34 cellular contexts compared by ENCODE assay signal in genomic region chr1:171117085-171117484, GRCh38. TPM values are rescaled to one million over a fixed set of nuclear protein-coding genes. Genes with fewer than 3 reads are reported as not detected.
"Had no signal": no experiment of that assay in that cellular context is flagged by ENCODE, and none has a peak within 500 bp of the region (broad histone marks: within the 10 kb centered on the region; RNA-seq: fewer than 3 reads in every experiment).

No MANE protein-coding gene starts in this region.

- H3K36me3 ChIP-seq: SJCRH30 had no signal

- H3K27ac ChIP-seq: SJCRH30, SK-N-MC had no signal

- H3K9me3 ChIP-seq: SJCRH30 had no signal

- H3K4me3 Mint-ChIP-seq: activated CD4-positive, alpha-beta T cell treated with anti-CD3 and anti-CD28 coated beads, Interleukin-2, amount 10 ng/mL, durations not matched to agents 24 days and 14 days; activated CD8-positive, alpha-beta T cell treated with anti-CD3 and anti-CD28 coated beads for 36 hours; activated naive CD4-positive, alpha-beta T cell treated with anti-CD3 and anti-CD28 coated beads, Interleukin-2, amount 50 U/mL, for 24 hours; activated naive CD8-positive, alpha-beta T cell treated with anti-CD3 and anti-CD28 coated beads, Interleukin-2, amount 10 ng/mL, durations not matched to agents 7 days and 5 days; activated T-cell treated with anti-CD3 and anti-CD28 coated beads, Interleukin-2, amount 50 U/mL, for 24 hours; brain; IgD-negative memory B cell had no signal

- H3K36me3 Mint-ChIP-seq: activated naive CD4-positive, alpha-beta T cell treated with anti-CD3 and anti-CD28 coated beads, Interleukin-2, amount 50 U/mL, for 24 hours; activated naive CD8-positive, alpha-beta T cell treated with anti-CD3 and anti-CD28 coated beads, Interleukin-2, amount 10 ng/mL, durations not matched to agents 7 days and 5 days; brain; IgD-negative memory B cell had no signal

- ATAC-seq: activated CD8-positive, alpha-beta T cell treated with anti-CD3 and anti-CD28 coated beads for 36 hours; Panc1 had no signal

- H3K4me1 ChIP-seq: SJCRH30 had no signal

- H3K27ac Mint-ChIP-seq: activated CD4-positive, alpha-beta T cell treated with anti-CD3 and anti-CD28 coated beads, Interleukin-2, amount 10 ng/mL, durations not matched to agents 24 days and 14 days; activated CD8-positive, alpha-beta T cell treated with anti-CD3 and anti-CD28 coated beads for 36 hours; activated naive CD4-positive, alpha-beta T cell treated with anti-CD3 and anti-CD28 coated beads, Interleukin-2, amount 50 U/mL, for 24 hours; activated naive CD8-positive, alpha-beta T cell treated with anti-CD3 and anti-CD28 coated beads, Interleukin-2, amount 10 ng/mL, durations not matched to agents 7 days and 5 days; activated T-cell treated with anti-CD3 and anti-CD28 coated beads, Interleukin-2, amount 50 U/mL, for 24 hours; activated T-helper 2 cell treated with anti-CD3 and anti-CD28 coated beads, Interferon-gamma antibody, Interleukin-2, Interleukin-4, amounts not matched to agents 10 μg/mL and 5 μg/mL and 100 μg/mL, durations not matched to agents 14 hours and 24 hours and 36 hours; brain; IgD-negative memory B cell had no signal

- H3K4me3 ChIP-seq: SJCRH30, SK-N-MC had no signal

- H3K4me1 Mint-ChIP-seq: activated CD4-positive, alpha-beta T cell treated with anti-CD3 and anti-CD28 coated beads, Interleukin-2, amount 10 ng/mL, durations not matched to agents 24 days and 14 days; activated naive CD4-positive, alpha-beta T cell treated with anti-CD3 and anti-CD28 coated beads, Interleukin-2, amount 50 U/mL, for 24 hours; activated naive CD8-positive, alpha-beta T cell treated with anti-CD3 and anti-CD28 coated beads, Interleukin-2, amount 10 ng/mL, durations not matched to agents 7 days and 5 days; brain; IgD-negative memory B cell had no signal

- DNase-seq: activated CD4-positive, alpha-beta T cell treated with anti-CD3 and anti-CD28 coated beads, Interleukin-2, amount 10 ng/mL, durations not matched to agents 24 days and 14 days; activated CD4-positive, alpha-beta T cell treated with anti-CD3 and anti-CD28 coated beads, Interleukin-2, amount 50 U/mL, for 4 hours; activated CD8-positive, alpha-beta T cell treated with anti-CD3 and anti-CD28 coated beads for 36 hours; activated gamma-delta T cell; activated naive CD4-positive, alpha-beta T cell treated with Interleukin-2 at 50 U/mL for 16 hours; activated naive CD8-positive, alpha-beta T cell treated with anti-CD3 and anti-CD28 coated beads, Interleukin-2, amount 10 ng/mL, durations not matched to agents 7 days and 5 days; activated T-cell treated with anti-CD3 and anti-CD28 coated beads, Interleukin-2, amount 50 U/mL, for 24 hours; amygdala; caudate nucleus; Kasumi-1; KBM-7; MM.1S; MV-4-11; NCI-H1092; NCI-H1417; NCI-H146; NCI-H187 treated with DMSO at 0.1 percent for 48 hours; NCI-H2081 treated with DMSO at 0.1 percent for 48 hours; NCI-H226; NCI-H524 treated with DMSO at 0.1 percent for 48 hours; SHP77; SJCRH30; T1000 had no signal

- H3K9me3 Mint-ChIP-seq: activated CD4-positive, alpha-beta T cell treated with anti-CD3 and anti-CD28 coated beads, Interleukin-2, amount 10 ng/mL, durations not matched to agents 24 days and 14 days; activated CD8-positive, alpha-beta T cell treated with anti-CD3 and anti-CD28 coated beads for 36 hours; activated naive CD4-positive, alpha-beta T cell treated with anti-CD3 and anti-CD28 coated beads, Interleukin-2, amount 50 U/mL, for 24 hours; activated naive CD8-positive, alpha-beta T cell treated with anti-CD3 and anti-CD28 coated beads, Interleukin-2, amount 10 ng/mL, durations not matched to agents 7 days and 5 days; activated T-cell treated with anti-CD3 and anti-CD28 coated beads, Interleukin-2, amount 50 U/mL, for 24 hours; activated T-helper 2 cell treated with anti-CD3 and anti-CD28 coated beads, Interferon-gamma antibody, Interleukin-2, Interleukin-4, amounts not matched to agents 10 μg/mL and 5 μg/mL and 100 μg/mL, durations not matched to agents 14 hours and 24 hours and 36 hours; brain had no signal

- H3K27me3 ChIP-seq: SJCRH30 had no signal

RNA-seq across cellular contexts. Expression of gene FMO3, which starts 26.4 kb away (rescaled TPM):
- total RNA-seq: activated CD4-positive, alpha-beta T cell treated with anti-CD3 and anti-CD28 coated beads, Interleukin-2, amount 10 ng/mL, durations not matched to agents 24 days and 14 days; activated CD8-positive, alpha-beta memory T cell treated with anti-CD3 and anti-CD28 coated beads for 36 hours; activated CD8-positive, alpha-beta T cell treated with anti-CD3 and anti-CD28 coated beads for 36 hours; activated naive CD8-positive, alpha-beta T cell treated with anti-CD3 and anti-CD28 coated beads, Interleukin-2, amount 10 ng/mL, durations not matched to agents 7 days and 5 days; activated T-helper 2 cell treated with anti-CD3 and anti-CD28 coated beads, Interferon-gamma antibody, Interleukin-2, Interleukin-4, amounts not matched to agents 10 μg/mL and 5 μg/mL and 100 μg/mL, durations not matched to agents 14 hours and 24 hours and 36 hours; bronchial epithelial cell; NCI-H460; SJCRH30; T-helper 1 cell treated with Interleukin-12 subunit alpha and Interleukin-12 subunit beta and Interleukin-4 antibody, amounts not matched to agents 30 ng/mL and 1 ng/mL, for 36 hours; T-helper 2 cell treated with Interferon-gamma antibody and Interleukin-4, amounts not matched to agents 100 ng/mL and 5 ng/mL, for 36 hours had no signal
- polyA plus RNA-seq: IgD-negative memory B cell had no signal
